In genomic region chr1:198465201-198466144, GRCh38 we compare ENCODE assay signal across 9 cellular contexts.
DNase-seq lines count a peak whose midpoint lies in the region; ATAC-seq and TF ChIP-seq lines count a peak whose summit lies in the region.
"Had no signal": no experiment of that assay in that cellular context is flagged by ENCODE, and none has a peak within 500 bp of the region (broad histone marks: within the 10 kb centered on the region; RNA-seq: fewer than 3 reads in every experiment).

No MANE protein-coding gene starts in this region.

- H3K4me3 ChIP-seq in adipocyte (ENCODE audit: low read length), result no peak overlapping the region
- H3K4me3 ChIP-seq in right atrium auricular region, result no peak overlapping the region
- H3K4me3 ChIP-seq in sigmoid colon, result no peak overlapping the region

- ATAC-seq in HG02763 (IDR thresholded peaks at IDR 0.05; ENCODE audit: unreplicated experiment) (peak; percentile 65), HG03095 (IDR thresholded peaks at IDR 0.05; ENCODE audit: unreplicated experiment) (no peak)

- no peaks in the 10 kb centered on the region for H3K9me3 ChIP-seq in adipocyte (ENCODE audit: control insufficient read depth, low read length)
- no peaks in the 10 kb centered on the region for H3K9me3 ChIP-seq in right atrium auricular region
- no peaks in the 10 kb centered on the region for H3K9me3 ChIP-seq in sigmoid colon

- no peak overlapping the region for H3K9ac ChIP-seq in adipocyte (ENCODE audit: low read length)

- TF ChIP-seq EP300 in sigmoid colon (IDR thresholded peaks at IDR 0.05), result no peak

- H3K4me1 ChIP-seq in adipocyte (ENCODE audit: control insufficient read depth, insufficient read depth, low read length), result peaks cover 14% of the 10 kb centered on the region
- no peaks in the 10 kb centered on the region for H3K4me1 ChIP-seq in right atrium auricular region
- no peaks in the 10 kb centered on the region for H3K4me1 ChIP-seq in sigmoid colon

- H3K36me3 ChIP-seq in adipocyte (ENCODE audit: control insufficient read depth, insufficient read depth, low read length, severe bottlenecking) (no peaks in the 10 kb centered on the region), right atrium auricular region (no peaks in the 10 kb centered on the region), sigmoid colon (no peaks in the 10 kb centered on the region)

- 34 to 43% methylated on average over 3 of the region's 3 CpGs for WGBS in sigmoid colon, 2 donors

- TF ChIP-seq POLR2A in sigmoid colon (IDR thresholded peaks at IDR 0.05), result no peak

- TF ChIP-seq CTCF in right atrium auricular region (IDR thresholded peaks at IDR 0.05), result peak; percentile 37 to 71
- TF ChIP-seq CTCF in sigmoid colon (IDR thresholded peaks at IDR 0.05), result peak in 3 of 4 experiments; percentile 31 to 51 (median 32)

- H3K27ac ChIP-seq in right atrium auricular region (no peak overlapping the region), sigmoid colon (no peak overlapping the region)

- intact Hi-C loops in sigmoid colon (cut with DNase I), result loop anchor here (5.0 to 10.0 kb wide), 2 partner anchors 373 to 941 kb away; no protein-coding TSS in a partner anchor

- H3K27me3 ChIP-seq in adipocyte (replicated peaks; ENCODE audit: control insufficient read depth, insufficient read depth, low read length) (no peaks in the 10 kb centered on the region), right atrium auricular region (no peaks in the 10 kb centered on the region), sigmoid colon (no peaks in the 10 kb centered on the region)

- DNase-seq in SIG-M5 treated with dmso at 0.1 percent for 504 hours (lab: John Stamatoyannopoulos, UW; ENCODE audit: unreplicated experiment), result peak; percentile 72
- DNase-seq in SIG-M5 (lab: John Stamatoyannopoulos, UW), result no peak
- DNase-seq in NCI-H2196 (lab: John Stamatoyannopoulos, UW; ENCODE audit: unreplicated experiment), result peak; percentile 46
- peak; percentile 86 for DNase-seq in adipocyte (ENCODE audit: low read depth)
- no peak for DNase-seq in right atrium auricular region (ENCODE audit: low spot score)
- no peak for DNase-seq in sigmoid colon
- DNase-seq: activated naive CD8-positive, alpha-beta T cell treated with anti-CD3 and anti-CD28 coated beads, Interleukin-2, amount 10 ng/mL, durations not matched to agents 7 days and 5 days had no signal

Comparison
In these comparisons a context has a peak if more than half of its experiments do, and no peak if none do; other contexts are left out.
1. DNase-seq: peak in SIG-M5 treated with dmso at 0.1 percent for 504 hours (single experiment), NCI-H2196 (single experiment) and adipocyte (single experiment); none in SIG-M5 (single experiment), right atrium auricular region (single experiment) and sigmoid colon (single experiment).